Comparison of ENCODE assay signal across 8 cellular contexts in genomic region chr20:63894358-63895201, GRCh38. TPM values are rescaled to one million over a fixed set of nuclear protein-coding genes. Genes with fewer than 3 reads are reported as not detected.
DNase-seq lines count a peak whose midpoint lies in the region; ATAC-seq and TF ChIP-seq lines count a peak whose summit lies in the region.

Gene DNAJC5, plus strand, starts transcription at chr20:63895126. Its CDS starts 33,220 bp downstream, at chr20:63928346.

- peaks cover 15% of the 10 kb centered on the region for H3K36me3 ChIP-seq in BE2C

- no peak for TF ChIP-seq CTCF in BE2C (IDR thresholded peaks at IDR 0.05; ENCODE audit: low read depth, low read length)

- peak within 1 kb of the TSS; percentile 94 for H3K27ac Mint-ChIP-seq in activated CD4-positive, alpha-beta T cell treated with anti-CD3 and anti-CD28 coated beads, Interleukin-2, amount 10 ng/mL, durations not matched to agents 24 days and 14 days

- peaks cover 39% of the 10 kb centered on the region for H3K36me3 Mint-ChIP-seq in activated CD4-positive, alpha-beta T cell treated with anti-CD3 and anti-CD28 coated beads, Interleukin-2, amount 10 ng/mL, durations not matched to agents 24 days and 14 days (ENCODE audit: low read depth)

- no peaks in the 10 kb centered on the region for H3K4me1 ChIP-seq in BE2C

- H3K27me3 ChIP-seq in BE2C (no peaks in the 10 kb centered on the region), layer of hippocampus (ENCODE audit: control insufficient read depth, insufficient read depth, low read length) (no peaks in the 10 kb centered on the region)

- intact Hi-C loops in activated CD4-positive, alpha-beta T cell treated with anti-CD3 and anti-CD28 coated beads, Interleukin-2, amount 10 ng/mL, durations not matched to agents 24 days and 14 days (cut with micrococcal nuclease) = loop anchor here (1.0 to 5.0 kb wide), 4 partner anchors 21 to 86 kb away; partner anchors contain the start of genes PRPF6, TPD52L2 and UCKL1

- H3K4me3 ChIP-seq in BE2C (ENCODE audit: low read depth, low read length) = peak within 1 kb of the TSS; percentile 82

- H3K9me3 Mint-ChIP-seq in activated CD4-positive, alpha-beta T cell treated with anti-CD3 and anti-CD28 coated beads, Interleukin-2, amount 10 ng/mL, durations not matched to agents 24 days and 14 days = no peaks in the 10 kb centered on the region

- H3K27ac ChIP-seq in cingulate gyrus (ENCODE audit: low read depth, low read length) (peak within 1 kb of the TSS; percentile 47), layer of hippocampus (ENCODE audit: low read depth, low read length) (peak within 1 kb of the TSS; percentile 68)

- H3K27me3 Mint-ChIP-seq in activated CD4-positive, alpha-beta T cell treated with anti-CD3 and anti-CD28 coated beads, Interleukin-2, amount 10 ng/mL, durations not matched to agents 24 days and 14 days = peaks cover 3% of the 10 kb centered on the region

- H3K4me1 Mint-ChIP-seq in activated CD4-positive, alpha-beta T cell treated with anti-CD3 and anti-CD28 coated beads, Interleukin-2, amount 10 ng/mL, durations not matched to agents 24 days and 14 days = peaks cover 35% of the 10 kb centered on the region

- peak; percentile 50 for ATAC-seq in HG03457 (IDR thresholded peaks at IDR 0.05; ENCODE audit: unreplicated experiment)

- no peaks in the 10 kb centered on the region for H3K9me3 ChIP-seq in BE2C

- peak within 1 kb of the TSS; percentile 90 for H3K4me3 Mint-ChIP-seq in activated CD4-positive, alpha-beta T cell treated with anti-CD3 and anti-CD28 coated beads, Interleukin-2, amount 10 ng/mL, durations not matched to agents 24 days and 14 days

- DNase-seq in BE2C (peak; percentile 96), GM19240 (ENCODE audit: insufficient read length, low spot score) (peak; percentile 100), NCI-H526 (lab: John Stamatoyannopoulos, UW) (peak; percentile 88 to 98)
- peak; percentile 100 for DNase-seq in activated CD4-positive, alpha-beta T cell treated with anti-CD3 and anti-CD28 coated beads, Interleukin-2, amount 10 ng/mL, durations not matched to agents 24 days and 14 days
- DNase-seq in stimulated activated CD4-positive, alpha-beta T cell treated with anti-CD3 and anti-CD28 coated beads, Interleukin-1b, Interleukin-23, amount 100 ng/mL, for 1 hour (ENCODE audit: low read depth in 2 of 2) = peak; percentile 87 to 97

RNA-seq across cellular contexts. Expression of gene DNAJC5, which starts in this region (rescaled TPM):
- 67.9 TPM for polyA plus RNA-seq in BE2C (2012; ENCODE audit: insufficient read depth, insufficient read length, low read depth)
- 42.3 and 43.1 TPM in 2 replicates for total RNA-seq in activated CD4-positive, alpha-beta T cell treated with anti-CD3 and anti-CD28 coated beads, Interleukin-2, amount 10 ng/mL, durations not matched to agents 24 days and 14 days

Comparison
In these comparisons a context has a peak if more than half of its experiments do, and no peak if none do; other contexts are left out.
1. Peak in every context shown above with its lines: DNase-seq, ATAC-seq, H3K4me3 ChIP-seq and H3K27ac ChIP-seq.